Comparison of ENCODE assay signal across 12 cellular contexts in genomic region chr9:136820947-136821332, GRCh38. TPM values are rescaled to one million over a fixed set of nuclear protein-coding genes. Genes with fewer than 3 reads are reported as not detected.
DNase-seq lines count a peak whose midpoint lies in the region; ATAC-seq, FAIRE-seq and TF ChIP-seq lines count a peak whose summit lies in the region.
"Had no signal": no experiment of that assay in that cellular context is flagged by ENCODE, and none has a peak within 500 bp of the region (broad histone marks: within the 10 kb centered on the region; RNA-seq: fewer than 3 reads in every experiment).

No MANE protein-coding gene starts in this region.

- H3K4me3 ChIP-seq in astrocyte (ENCODE audit: insufficient read depth, low read depth, low read length) (peak overlapping the region; percentile 52), muscle layer of duodenum (ENCODE audit: low read depth in 1 of 2, low read length in 2 of 2) (peak overlapping the region; percentile 21 to 54), tibial nerve (peak overlapping the region; percentile 12 to 50 (median 34))

- intact Hi-C loops in activated CD4-positive, alpha-beta T cell treated with anti-CD3 and anti-CD28 coated beads for 36 hours (cut with DNase I, micrococcal nuclease), result no loop called here

- DNase-seq in astrocyte (ENCODE audit: low read depth) (peak; percentile 25), glutamatergic neuron (no peak), tibial nerve (ENCODE audit: low spot score in 2 of 2) (no peak), GF-D8 (lab: John Stamatoyannopoulos, UW) (no peak)
- DNase-seq in activated CD4-positive, alpha-beta T cell treated with anti-CD3 and anti-CD28 coated beads for 36 hours, result no peak
- DNase-seq: DMS 273 treated with DMSO at 0.1 percent for 48 hours; stimulated activated CD4-positive, alpha-beta T cell treated with anti-CD3 and anti-CD28 coated beads, Interleukin-4, amount 100 ng/mL, for 4 hours had no signal

- TF ChIP-seq POLR2A in tibial nerve (IDR thresholded peaks at IDR 0.05), result no peak

- H3K9me3 ChIP-seq in astrocyte (ENCODE audit: insufficient read depth, low read depth, low read length) (no peaks in the 10 kb centered on the region), muscle layer of duodenum (ENCODE audit: control insufficient read depth in 1 of 2, low read length in 2 of 2) (no peaks in the 10 kb centered on the region), tibial nerve (no peaks in the 10 kb centered on the region)
- H3K9me3 ChIP-seq: adrenal gland, neutrophil had no signal

- no peak overlapping the region for H3K27ac Mint-ChIP-seq in astrocyte (ENCODE audit: unreplicated experiment)
- H3K27ac Mint-ChIP-seq in glutamatergic neuron (ENCODE audit: unreplicated experiment), result peak overlapping the region; percentile 88
- no peak overlapping the region for H3K27ac Mint-ChIP-seq in activated T-helper 17 cell treated with anti-CD3 and anti-CD28 coated beads, Interleukin-2, amount 50 U/mL, for 72 hours
- H3K27ac Mint-ChIP-seq in activated CD4-positive, alpha-beta T cell treated with anti-CD3 and anti-CD28 coated beads for 36 hours, result no peak overlapping the region

- WGBS in tibial nerve, 2 donors, result 25 to 37% methylated on average over 23 to 24 of the region's 24 CpGs

- H3K9me3 Mint-ChIP-seq in astrocyte (ENCODE audit: unreplicated experiment) (no peaks in the 10 kb centered on the region), glutamatergic neuron (ENCODE audit: unreplicated experiment) (peaks cover 12% of the 10 kb centered on the region)
- no peaks in the 10 kb centered on the region for H3K9me3 Mint-ChIP-seq in activated T-helper 17 cell treated with anti-CD3 and anti-CD28 coated beads, Interleukin-2, amount 50 U/mL, for 72 hours
- no peaks in the 10 kb centered on the region for H3K9me3 Mint-ChIP-seq in activated CD4-positive, alpha-beta T cell treated with anti-CD3 and anti-CD28 coated beads for 36 hours (ENCODE audit: low read depth)

- POLR2A ChIA-PET in activated CD4-positive, alpha-beta T cell treated with anti-CD3 and anti-CD28 coated beads for 36 hours (lab: Charles Lee), result no interaction called here

- H3K4me1 ChIP-seq in astrocyte (ENCODE audit: insufficient read depth, low read length) (peaks cover 12% of the 10 kb centered on the region), muscle layer of duodenum (ENCODE audit: control insufficient read depth in 1 of 2, insufficient read depth in 2 of 2, low read length in 2 of 2) (peaks cover 0 to 7% of the 10 kb centered on the region in 2 donors), tibial nerve (peaks cover 0 to 18% (median 5%) of the 10 kb centered on the region in 4 donors)
- H3K4me1 ChIP-seq: adrenal gland had no signal

- H3K27me3 Mint-ChIP-seq in astrocyte (ENCODE audit: low read depth, unreplicated experiment), result no peaks in the 10 kb centered on the region
- peaks cover 9% of the 10 kb centered on the region for H3K27me3 Mint-ChIP-seq in glutamatergic neuron (ENCODE audit: unreplicated experiment)
- no peaks in the 10 kb centered on the region for H3K27me3 Mint-ChIP-seq in activated T-helper 17 cell treated with anti-CD3 and anti-CD28 coated beads, Interleukin-2, amount 50 U/mL, for 72 hours
- no peaks in the 10 kb centered on the region for H3K27me3 Mint-ChIP-seq in activated CD4-positive, alpha-beta T cell treated with anti-CD3 and anti-CD28 coated beads for 36 hours

- CTCF ChIA-PET in activated CD4-positive, alpha-beta T cell treated with anti-CD3 and anti-CD28 coated beads for 36 hours (lab: Charles Lee), result no interaction called here

- peaks cover 4% of the 10 kb centered on the region for H3K36me3 ChIP-seq in astrocyte (ENCODE audit: insufficient read depth, low read length)
- peaks cover 0 to 22% of the 10 kb centered on the region in 2 donors for H3K36me3 ChIP-seq in muscle layer of duodenum (ENCODE audit: control insufficient read depth in 1 of 2, insufficient read depth in 2 of 2, low read length in 2 of 2)
- H3K36me3 ChIP-seq in tibial nerve, result peaks cover 0 to 33% (median 0%) of the 10 kb centered on the region in 3 donors

- peak overlapping the region; percentile 63 for H2AFZ ChIP-seq in astrocyte (ENCODE audit: low read depth, low read length)

- peaks cover 52% of the 10 kb centered on the region for H4K20me1 ChIP-seq in astrocyte (ENCODE audit: insufficient read depth, low read length)

- H3K4me3 Mint-ChIP-seq in astrocyte (ENCODE audit: unreplicated experiment) (peak overlapping the region; percentile 47), glutamatergic neuron (ENCODE audit: unreplicated experiment) (peak overlapping the region; percentile 79)
- no peak overlapping the region for H3K4me3 Mint-ChIP-seq in activated T-helper 17 cell treated with anti-CD3 and anti-CD28 coated beads, Interleukin-2, amount 50 U/mL, for 72 hours
- no peak overlapping the region for H3K4me3 Mint-ChIP-seq in activated CD4-positive, alpha-beta T cell treated with anti-CD3 and anti-CD28 coated beads for 36 hours

- no peak overlapping the region for H3K27ac ChIP-seq in astrocyte (ENCODE audit: low read depth, low read length)
- no peak overlapping the region for H3K27ac ChIP-seq in muscle layer of duodenum (ENCODE audit: low read length)
- peak overlapping the region in 3 of 4 donors; percentile 6 to 61 (median 15) for H3K27ac ChIP-seq in tibial nerve
- H3K27ac ChIP-seq: adrenal gland, neutrophil had no signal

- no peaks in the 10 kb centered on the region for H3K27me3 ChIP-seq in astrocyte (ENCODE audit: insufficient read depth, low read length)
- H3K27me3 ChIP-seq in muscle layer of duodenum (ENCODE audit: low read depth, low read length), result no peaks in the 10 kb centered on the region
- H3K27me3 ChIP-seq in tibial nerve, result no peaks in the 10 kb centered on the region
- H3K27me3 ChIP-seq: adrenal gland had no signal

- peak overlapping the region; percentile 72 for H3K9ac ChIP-seq in astrocyte (ENCODE audit: low read length)

- H3K36me3 Mint-ChIP-seq in astrocyte (ENCODE audit: low read depth, unreplicated experiment) (peaks cover 5% of the 10 kb centered on the region), glutamatergic neuron (ENCODE audit: unreplicated experiment) (peaks cover 4% of the 10 kb centered on the region)
- peaks cover 43% of the 10 kb centered on the region for H3K36me3 Mint-ChIP-seq in activated T-helper 17 cell treated with anti-CD3 and anti-CD28 coated beads, Interleukin-2, amount 50 U/mL, for 72 hours (ENCODE audit: low read depth)
- H3K36me3 Mint-ChIP-seq in activated CD4-positive, alpha-beta T cell treated with anti-CD3 and anti-CD28 coated beads for 36 hours (ENCODE audit: low read depth), result peaks cover 24% of the 10 kb centered on the region

- H3K4me1 Mint-ChIP-seq in astrocyte (ENCODE audit: low read depth, unreplicated experiment) (no peaks in the 10 kb centered on the region), glutamatergic neuron (ENCODE audit: low read depth, unreplicated experiment) (peaks cover 21% of the 10 kb centered on the region)
- H3K4me1 Mint-ChIP-seq in activated T-helper 17 cell treated with anti-CD3 and anti-CD28 coated beads, Interleukin-2, amount 50 U/mL, for 72 hours, result peaks cover 4% of the 10 kb centered on the region
- H3K4me1 Mint-ChIP-seq in activated CD4-positive, alpha-beta T cell treated with anti-CD3 and anti-CD28 coated beads for 36 hours, result peaks cover 12% of the 10 kb centered on the region

- TF ChIP-seq CTCF in astrocyte (IDR thresholded peaks at IDR 0.05; ENCODE audit: insufficient read depth, low read depth, low read length) (no peak), glutamatergic neuron (IDR thresholded peaks at IDR 0.05; ENCODE audit: partially characterized antibody, unreplicated experiment) (no peak), tibial nerve (IDR thresholded peaks at IDR 0.05) (no peak)

- ATAC-seq in HG03565 (IDR thresholded peaks at IDR 0.05; ENCODE audit: unreplicated experiment), result no peak
- no peak for ATAC-seq in activated T-helper 17 cell treated with anti-CD3 and anti-CD28 coated beads, Interleukin-2, amount 50 U/mL, for 72 hours (replicated peaks)
- ATAC-seq in activated CD4-positive, alpha-beta T cell treated with anti-CD3 and anti-CD28 coated beads for 36 hours, result no peak

- H3K4me2 ChIP-seq in astrocyte (ENCODE audit: low read length), result peak overlapping the region; percentile 89

- no peak for TF ChIP-seq EP300 in tibial nerve (IDR thresholded peaks at IDR 0.05)

- no peak for FAIRE-seq in astrocyte (lab: Jason Lieb, UNC)

- peaks cover 49% of the 10 kb centered on the region for H3K79me2 ChIP-seq in astrocyte (ENCODE audit: insufficient read depth, low read length)

RNA-seq across cellular contexts. Expression of gene RABL6, which starts 13.2 kb away (rescaled TPM):
- total RNA-seq in astrocyte (62.0 and 69.4 TPM in 2 replicates), glutamatergic neuron (ENCODE audit: unreplicated experiment) (149 TPM), tibial nerve (10 to 100 TPM; 63.0 to 74.5 (median 71.3) TPM)
- 100 to 1,000 TPM in 1 of 2 donors, 10 to 100 TPM in 1; 51.5 to 108 TPM for total RNA-seq in activated T-helper 17 cell treated with anti-CD3 and anti-CD28 coated beads, Interleukin-2, amount 50 U/mL, for 72 hours
- 10 to 100 TPM; 66.2 to 71.8 TPM for total RNA-seq in activated CD4-positive, alpha-beta T cell treated with anti-CD3 and anti-CD28 coated beads for 36 hours

RNA-seq across cellular contexts. Expression of gene AJM1, which starts 21.3 kb away (rescaled TPM):
- total RNA-seq in astrocyte (3.3 and 4.2 TPM in 2 replicates), glutamatergic neuron (ENCODE audit: unreplicated experiment) (15.3 TPM), tibial nerve (1 to 10 TPM; 2.0 to 3.9 (median 3.7) TPM)
- 10 to 100 TPM in 1 of 2 donors, 1 to 10 TPM in 1; 4.3 to 12.9 TPM for total RNA-seq in activated T-helper 17 cell treated with anti-CD3 and anti-CD28 coated beads, Interleukin-2, amount 50 U/mL, for 72 hours
- total RNA-seq in activated CD4-positive, alpha-beta T cell treated with anti-CD3 and anti-CD28 coated beads for 36 hours, result 1 to 10 TPM; 4.3 to 4.8 TPM

RNA-seq across cellular contexts. Expression of gene CCDC183, which starts 24.8 kb away (rescaled TPM):
- total RNA-seq in astrocyte, result 0.84 and 1.3 TPM in 2 replicates
- 20.0 TPM for total RNA-seq in glutamatergic neuron (ENCODE audit: unreplicated experiment)
- 1 to 10 TPM; 1.5 to 5.1 (median 4.1) TPM for total RNA-seq in tibial nerve
- total RNA-seq in activated T-helper 17 cell treated with anti-CD3 and anti-CD28 coated beads, Interleukin-2, amount 50 U/mL, for 72 hours, result 1 to 10 TPM in 1 of 2 donors, under 1 TPM in 1; 0.41 to 2.1 TPM
- total RNA-seq in activated CD4-positive, alpha-beta T cell treated with anti-CD3 and anti-CD28 coated beads for 36 hours, result under 1 TPM; 0.47 to 0.55 TPM

RNA-seq across cellular contexts. Expression of gene PHPT1, which starts 28.3 kb away (rescaled TPM):
- 192 and 215 TPM in 2 replicates for total RNA-seq in astrocyte
- total RNA-seq in glutamatergic neuron (ENCODE audit: unreplicated experiment), result 101 TPM
- 10 to 100 TPM; 42.6 to 71.0 (median 66.7) TPM for total RNA-seq in tibial nerve
- total RNA-seq in activated T-helper 17 cell treated with anti-CD3 and anti-CD28 coated beads, Interleukin-2, amount 50 U/mL, for 72 hours, result 100 to 1,000 TPM; 138 to 194 TPM
- total RNA-seq in activated CD4-positive, alpha-beta T cell treated with anti-CD3 and anti-CD28 coated beads for 36 hours, result 10 to 100 TPM; 94.5 to 98.9 TPM

RNA-seq across cellular contexts. Expression of gene TMEM141, which starts 29.8 kb away (rescaled TPM):
- total RNA-seq in astrocyte, result 40.8 and 46.4 TPM in 2 replicates
- 46.1 TPM for total RNA-seq in glutamatergic neuron (ENCODE audit: unreplicated experiment)
- 10 to 100 TPM; 60.7 to 70.8 (median 66.9) TPM for total RNA-seq in tibial nerve
- 10 to 100 TPM; 30.1 to 30.7 TPM for total RNA-seq in activated T-helper 17 cell treated with anti-CD3 and anti-CD28 coated beads, Interleukin-2, amount 50 U/mL, for 72 hours
- total RNA-seq in activated CD4-positive, alpha-beta T cell treated with anti-CD3 and anti-CD28 coated beads for 36 hours, result 10 to 100 TPM; 30.9 to 47.1 TPM

Comparison
In these comparisons a context has a peak if more than half of its experiments do, and no peak if none do; other contexts are left out.
1. H3K27ac ChIP-seq: peak in tibial nerve (3 of 4); none in astrocyte (single experiment) and muscle layer of duodenum (single experiment).
2. H3K4me3 Mint-ChIP-seq: peak in astrocyte (single experiment) and glutamatergic neuron (single experiment); none in activated T-helper 17 cell treated with anti-CD3 and anti-CD28 coated beads, Interleukin-2, amount 50 U/mL, for 72 hours (single experiment) and activated CD4-positive, alpha-beta T cell treated with anti-CD3 and anti-CD28 coated beads for 36 hours (single experiment).
3. Peak in every context shown above with its lines, with median percentiles within 50 percentile points of each other: H3K4me3 ChIP-seq.